In genomic region chr11:15843309-15843857, GRCh38 we compare ENCODE assay signal across 10 cellular contexts.
A peak's percentile ranks its signal among the peaks of the same experiment; 100 is the strongest.
DNase-seq lines count a peak whose midpoint lies in the region; ATAC-seq and TF ChIP-seq lines count a peak whose summit lies in the region.
"Had no signal": no experiment of that assay in that cellular context is flagged by ENCODE, and none has a peak within 500 bp of the region (broad histone marks: within the 10 kb centered on the region; RNA-seq: fewer than 3 reads in every experiment).

No MANE protein-coding gene starts in this region.

- CTCF ChIA-PET in GM10248 (lab: Yijun Ruan, JAX) = interaction anchor here (1.2 to 2.2 kb wide), 2 partner anchors 14 to 22 kb away, joined by 3 to 5 read pairs; no protein-coding TSS in a partner anchor

- DNase-seq in DMS153 treated with DMSO at 0.1 percent for 48 hours (lab: John Stamatoyannopoulos, UW; ENCODE audit: unreplicated experiment) (peak; percentile 90), NCI-H2196 (lab: John Stamatoyannopoulos, UW; ENCODE audit: unreplicated experiment) (peak; percentile 72), dermis blood vessel endothelial cell (peak; percentile 39), neural crest cell (ENCODE audit: low read depth, low spot score) (peak; percentile 28), kidney tubule cell (ENCODE audit: low spot score) (no peak), GM10248 (ENCODE audit: extremely low spot score) (no peak), NCI-H510A treated with DMSO at 0.1 percent for 48 hours (lab: John Stamatoyannopoulos, UW) (no peak)
- DNase-seq: GM23248, right lobe of liver had no signal

- ATAC-seq in HG03565 (IDR thresholded peaks at IDR 0.05; ENCODE audit: unreplicated experiment) = no peak

- TF ChIP-seq CTCF in neural crest cell (conservative IDR thresholded peaks at IDR 0.05) (no peak), GM10248 (IDR thresholded peaks at IDR 0.05; ENCODE audit: control extremely low read depth, extremely low read depth, low read depth, missing control alignments) (no peak)

- peak overlapping the region; percentile 50 for H3K4me3 Mint-ChIP-seq in neural crest cell

- H3K36me3 Mint-ChIP-seq in neural crest cell (ENCODE audit: low read depth) = no peaks in the 10 kb centered on the region

- H3K9me3 Mint-ChIP-seq in neural crest cell = no peaks in the 10 kb centered on the region

- peaks cover 3% of the 10 kb centered on the region for H3K27me3 Mint-ChIP-seq in neural crest cell (ENCODE audit: low read depth)

- POLR2A ChIA-PET in GM10248 (lab: Yijun Ruan, JAX) = no interaction called here

- peak overlapping the region; percentile 83 for H3K27ac Mint-ChIP-seq in neural crest cell (ENCODE audit: unreplicated experiment)

- H3K4me1 Mint-ChIP-seq in neural crest cell = peaks cover 47% of the 10 kb centered on the region

Comparison
In these comparisons a context has a peak if more than half of its experiments do, and no peak if none do; other contexts are left out.
1. DNase-seq: peak in DMS153 treated with DMSO at 0.1 percent for 48 hours (single experiment), NCI-H2196 (single experiment), dermis blood vessel endothelial cell (single experiment) and neural crest cell (single experiment); none in kidney tubule cell (single experiment), GM10248 (single experiment) and NCI-H510A treated with DMSO at 0.1 percent for 48 hours (single experiment).